Comparison of ENCODE assay signal across 2 cellular contexts in the genomic region with DNA sequence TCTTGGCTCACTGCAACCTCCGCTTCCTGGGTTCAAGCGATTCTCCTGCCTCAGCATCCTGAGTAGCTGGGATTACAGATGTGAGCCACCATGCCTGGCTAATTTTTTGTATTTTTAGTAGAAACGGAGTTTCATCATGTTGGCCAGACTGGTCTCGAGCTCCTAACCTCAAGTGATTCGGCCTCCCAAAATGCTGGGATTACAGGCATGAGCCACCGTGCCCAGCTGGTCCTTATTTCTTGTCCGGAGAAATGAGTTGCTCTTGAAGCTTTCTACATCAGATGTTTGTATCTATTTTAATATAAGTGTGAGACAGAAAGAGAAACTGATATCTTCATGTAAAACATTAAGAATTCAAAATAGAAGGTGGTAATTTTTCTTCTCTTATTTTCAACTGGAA. TPM values are rescaled to one million over a fixed set of nuclear protein-coding genes. Genes with fewer than 3 reads are reported as not detected.
"Had no signal": no experiment of that assay in that cellular context is flagged by ENCODE, and none has a peak within 500 bp of the region (broad histone marks: within the 10 kb centered on the region; RNA-seq: fewer than 3 reads in every experiment).

No MANE protein-coding gene starts in this region.

RNA-seq across cellular contexts. Expression of gene KCTD4, which starts 43.9 kb away (rescaled TPM):
- total RNA-seq: PC-3, Right ventricle myocardium superior had no signal
